28 cellular contexts compared by ENCODE assay signal in genomic region chr2:172398444-172398843, GRCh38. TPM values are rescaled to one million over a fixed set of nuclear protein-coding genes. Genes with fewer than 3 reads are reported as not detected.
DNase-seq lines count a peak whose midpoint lies in the region; ATAC-seq, FAIRE-seq and TF ChIP-seq lines count a peak whose summit lies in the region.
"Had no signal": no experiment of that assay in that cellular context is flagged by ENCODE, and none has a peak within 500 bp of the region (broad histone marks: within the 10 kb centered on the region; RNA-seq: fewer than 3 reads in every experiment).

No MANE protein-coding gene starts in this region.

- ATAC-seq in left ventricle myocardium superior (peak; percentile 37), Right ventricle myocardium inferior (no peak), left colon (peak; percentile 64), GM18511 (IDR thresholded peaks at IDR 0.05; ENCODE audit: unreplicated experiment) (no peak)
- ATAC-seq: activated CD4-positive, CD25-positive, alpha-beta regulatory T cell treated with anti-CD3 and anti-CD28 coated beads, Interleukin-2, amount 50 U/mL, for 24 hours; HepG2 had no signal

- no peak for FAIRE-seq in GM12892 (lab: Jason Lieb, UNC)
- FAIRE-seq: HepG2, TTC549 had no signal

- H3K36me3 Mint-ChIP-seq in chondrocyte (ENCODE audit: low read depth), result no peaks in the 10 kb centered on the region
- H3K36me3 Mint-ChIP-seq: activated naive CD4-positive, alpha-beta T cell treated with anti-CD3 and anti-CD28 coated beads, Interleukin-2, amount 10 ng/mL, durations not matched to agents 7 days and 5 days had no signal

- H3K4me1 Mint-ChIP-seq in chondrocyte (ENCODE audit: low read depth), result peaks cover 23% of the 10 kb centered on the region
- H3K4me1 Mint-ChIP-seq: activated naive CD4-positive, alpha-beta T cell treated with anti-CD3 and anti-CD28 coated beads, Interleukin-2, amount 10 ng/mL, durations not matched to agents 7 days and 5 days had no signal

- H3K27ac Mint-ChIP-seq in chondrocyte (ENCODE audit: unreplicated experiment), result no peak overlapping the region
- H3K27ac Mint-ChIP-seq: activated CD4-positive, alpha-beta memory T cell treated with anti-CD3 and anti-CD28 coated beads, Interleukin-2, amount 10 ng/mL, durations not matched to agents 7 days and 5 days; activated naive CD4-positive, alpha-beta T cell treated with anti-CD3 and anti-CD28 coated beads, Interleukin-2, amount 10 ng/mL, durations not matched to agents 7 days and 5 days; T-helper 1 cell treated with Interleukin-12 subunit alpha and Interleukin-12 subunit beta and Interleukin-4 antibody, amounts not matched to agents 30 μg/mL and 1 μg/mL, for 36 hours had no signal

- DNase-seq in left ventricle myocardium superior (no peak), Right ventricle myocardium inferior (ENCODE audit: missing footprints) (no peak), chondrocyte (ENCODE audit: low spot score) (no peak), left colon (no peak), MV-4-11 (lab: John Stamatoyannopoulos, UW) (no peak), NCI-H1930 (lab: John Stamatoyannopoulos, UW) (no peak), GM12892 (ENCODE audit: insufficient read length) (no peak)
- DNase-seq: ACHN; activated CD4-positive, alpha-beta memory T cell treated with anti-CD3 and anti-CD28 coated beads, Interleukin-2, amount 10 ng/mL, durations not matched to agents 7 days and 5 days; activated CD8-positive, alpha-beta memory T cell treated with anti-CD3 and anti-CD28 coated beads, Interleukin-2, amount 50 U/mL, for 48 hours; activated naive CD4-positive, alpha-beta T cell treated with anti-CD3 and anti-CD28 coated beads, Interleukin-2, amount 10 ng/mL, durations not matched to agents 7 days and 5 days; colonic mucosa; COR-L47; DMS79; foreskin melanocyte; GF-D8; Karpas-422; retina; RPMI8226; SK-N-SH; stimulated activated CD4-positive, alpha-beta T cell treated with anti-CD3 and anti-CD28 coated beads, Interleukin-2, amount 100 ng/mL, for 24 hours; transverse colon had no signal

- intact Hi-C loops in left ventricle myocardium superior (cut with micrococcal nuclease), result no loop called here
- intact Hi-C loops in Right ventricle myocardium inferior (cut with DNase I), result no loop called here
- intact Hi-C loops in left colon (cut with DNase I, micrococcal nuclease), result no loop called here

- TF ChIP-seq CTCF in chondrocyte (IDR thresholded peaks at IDR 0.05), result peak; percentile 14

- no peak for TF ChIP-seq POLR2A in GM12892 (IDR thresholded peaks at IDR 0.05; ENCODE audit: low read depth, low read length)

- no peaks in the 10 kb centered on the region for H3K27me3 Mint-ChIP-seq in chondrocyte (ENCODE audit: low read depth)

- H3K4me3 Mint-ChIP-seq in chondrocyte (ENCODE audit: unreplicated experiment), result no peak overlapping the region
- H3K4me3 Mint-ChIP-seq: activated CD4-positive, alpha-beta memory T cell treated with anti-CD3 and anti-CD28 coated beads, Interleukin-2, amount 10 ng/mL, durations not matched to agents 7 days and 5 days; activated naive CD4-positive, alpha-beta T cell treated with anti-CD3 and anti-CD28 coated beads, Interleukin-2, amount 10 ng/mL, durations not matched to agents 7 days and 5 days; T-helper 1 cell treated with Interleukin-12 subunit alpha and Interleukin-12 subunit beta and Interleukin-4 antibody, amounts not matched to agents 30 μg/mL and 1 μg/mL, for 36 hours had no signal

- no peaks in the 10 kb centered on the region for H3K9me3 Mint-ChIP-seq in chondrocyte (ENCODE audit: low read depth)
- H3K9me3 Mint-ChIP-seq: activated CD4-positive, alpha-beta memory T cell treated with anti-CD3 and anti-CD28 coated beads, Interleukin-2, amount 10 ng/mL, durations not matched to agents 7 days and 5 days; activated naive CD4-positive, alpha-beta T cell treated with anti-CD3 and anti-CD28 coated beads, Interleukin-2, amount 10 ng/mL, durations not matched to agents 7 days and 5 days; nephron; T-helper 1 cell treated with Interleukin-12 subunit alpha and Interleukin-12 subunit beta and Interleukin-4 antibody, amounts not matched to agents 30 μg/mL and 1 μg/mL, for 36 hours had no signal

RNA-seq across cellular contexts. Expression of gene ITGA6, which starts 28.9 kb away (rescaled TPM):
- total RNA-seq in left ventricle myocardium superior (54.8 TPM), Right ventricle myocardium inferior (44.7 TPM), chondrocyte (3.4 to 5.7 TPM (median 5.0 TPM) in 3 replicates), left colon (100 to 1,000 TPM; 159 to 218 TPM)
- polyA plus RNA-seq in GM12892 (2012; ENCODE audit: missing spikeins), result 1.8 TPM

Comparison
In these comparisons a context has a peak if more than half of its experiments do, and no peak if none do; other contexts are left out.
1. ATAC-seq: peak in left ventricle myocardium superior (single experiment) and left colon (single experiment); none in Right ventricle myocardium inferior (single experiment) and GM18511 (single experiment).